In the genomic region with DNA sequence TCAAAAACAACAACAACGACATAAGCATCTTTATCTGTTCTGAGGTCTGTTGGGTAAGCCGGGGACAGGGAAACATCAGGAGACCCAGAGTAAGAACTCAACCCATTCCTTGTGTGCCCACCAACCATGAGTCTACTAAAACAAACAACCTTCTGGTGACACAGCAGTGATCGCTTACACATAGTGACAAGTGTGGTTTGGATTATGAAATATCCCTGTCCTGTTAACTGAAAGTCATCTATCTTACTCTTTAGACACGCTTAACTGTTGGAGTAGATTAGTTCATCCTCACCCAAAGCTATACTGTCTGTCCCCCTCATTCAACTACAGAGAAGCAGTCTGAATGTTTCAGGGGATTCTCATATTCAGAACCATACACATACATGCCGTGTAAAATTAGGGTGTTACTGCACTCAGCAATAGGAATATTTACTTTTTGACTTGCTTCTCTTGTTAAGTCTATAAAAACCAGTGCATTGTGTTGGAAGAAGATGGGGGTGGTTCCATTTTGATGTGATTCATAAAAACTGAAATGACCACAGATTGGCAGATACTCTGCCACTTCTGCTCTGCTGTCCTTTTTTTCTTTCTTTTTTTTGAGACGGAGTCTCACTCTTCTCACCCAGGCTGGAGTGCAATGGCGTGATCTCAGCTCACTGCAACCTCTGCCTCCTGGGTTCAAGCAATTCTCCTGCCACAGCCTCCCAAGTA, we compare ENCODE assay signal across 12 cellular contexts. TPM values are rescaled to one million over a fixed set of nuclear protein-coding genes. Genes with fewer than 3 reads are reported as not detected.
DNase-seq lines count a peak whose midpoint lies in the region; ATAC-seq and TF ChIP-seq lines count a peak whose summit lies in the region.
"Had no signal": no experiment of that assay in that cellular context is flagged by ENCODE, and none has a peak within 500 bp of the region (broad histone marks: within the 10 kb centered on the region; RNA-seq: fewer than 3 reads in every experiment).

No MANE protein-coding gene starts in this region.

- H3K4me1 Mint-ChIP-seq in CD14-positive monocyte, result peaks cover 52% of the 10 kb centered on the region
- peaks cover 16 to 26% of the 10 kb centered on the region in 2 donors for H3K4me1 Mint-ChIP-seq in natural killer cell treated with Interleukin-12 subunit alpha and Interleukin-12 subunit beta and Interleukin-15 and Interleukin-18, amount 100 ng/mL, for 72 hours (ENCODE audit: low read depth in 2 of 2)

- H3K27me3 Mint-ChIP-seq in CD14-positive monocyte (ENCODE audit: low read depth in 3 of 3), result no peaks in the 10 kb centered on the region
- no peaks in the 10 kb centered on the region for H3K27me3 Mint-ChIP-seq in natural killer cell treated with Interleukin-12 subunit alpha and Interleukin-12 subunit beta and Interleukin-15 and Interleukin-18, amount 100 ng/mL, for 72 hours
- H3K27me3 Mint-ChIP-seq: B cell had no signal

- peak overlapping the region; percentile 46 to 62 for H3K4me3 Mint-ChIP-seq in CD14-positive monocyte
- peak overlapping the region; percentile 3 for H3K4me3 Mint-ChIP-seq in natural killer cell treated with Interleukin-12 subunit alpha and Interleukin-12 subunit beta and Interleukin-15 and Interleukin-18, amount 100 ng/mL, for 72 hours
- H3K4me3 Mint-ChIP-seq: B cell had no signal

- peaks cover 0 to 2% (median 0%) of the 10 kb centered on the region in 7 donors for H3K9me3 Mint-ChIP-seq in CD14-positive monocyte
- no peaks in the 10 kb centered on the region for H3K9me3 Mint-ChIP-seq in natural killer cell treated with Interleukin-12 subunit alpha and Interleukin-12 subunit beta and Interleukin-15 and Interleukin-18, amount 100 ng/mL, for 72 hours

- intact Hi-C loops in CD14-positive monocyte (cut with micrococcal nuclease), result no loop called here

- ATAC-seq in natural killer cell treated with Interleukin-12 subunit alpha and Interleukin-12 subunit beta and Interleukin-15 and Interleukin-18, amount 100 ng/mL, for 72 hours, result peak; percentile 79 to 84

- peak overlapping the region; percentile 78 to 92 (median 87) for H3K27ac Mint-ChIP-seq in CD14-positive monocyte
- peak overlapping the region; percentile 57 to 68 for H3K27ac Mint-ChIP-seq in natural killer cell treated with Interleukin-12 subunit alpha and Interleukin-12 subunit beta and Interleukin-15 and Interleukin-18, amount 100 ng/mL, for 72 hours
- H3K27ac Mint-ChIP-seq: B cell had no signal

- TF ChIP-seq POLR2A in NB4 (IDR thresholded peaks at IDR 0.05; ENCODE audit: extremely low read depth, insufficient read length), result no peak

- peaks cover 7 to 18% of the 10 kb centered on the region in 2 donors for H3K36me3 Mint-ChIP-seq in CD14-positive monocyte
- H3K36me3 Mint-ChIP-seq in natural killer cell treated with Interleukin-12 subunit alpha and Interleukin-12 subunit beta and Interleukin-15 and Interleukin-18, amount 100 ng/mL, for 72 hours, result no peaks in the 10 kb centered on the region

- no peak for TF ChIP-seq CTCF in CD14-positive monocyte (IDR thresholded peaks at IDR 0.05)
- no peak for TF ChIP-seq CTCF in NB4 (IDR thresholded peaks at IDR 0.05; ENCODE audit: low read depth, low read length)

- DNase-seq in CD14-positive monocyte (ENCODE audit: low spot score) (no peak), NB4 (ENCODE audit: low read depth) (peak; percentile 79), SIG-M5 treated with dmso at 0.1 percent for 504 hours (lab: John Stamatoyannopoulos, UW; ENCODE audit: unreplicated experiment) (peak; percentile 62), HK-2 (ENCODE audit: unreplicated experiment) (no peak), cortex of kidney (lab: John Stamatoyannopoulos, UW) (no peak)
- no peak for DNase-seq in natural killer cell treated with Interleukin-12 subunit alpha and Interleukin-12 subunit beta and Interleukin-15 and Interleukin-18, amount 100 ng/mL, for 72 hours (ENCODE audit: low spot score)
- no peak for DNase-seq in activated CD4-positive, alpha-beta T cell treated with anti-CD3 and anti-CD28 coated beads for 48 hours
- DNase-seq: GOT3, NCI-H1105 treated with DMSO at 0.1 percent for 48 hours, NCI-H187, NCI-H446 had no signal

- no peak overlapping the region for H3K4me3 ChIP-seq in NB4 (ENCODE audit: low read depth, low read length)

RNA-seq across cellular contexts. Expression of a gene that starts 27.4 kb away (rescaled TPM):
- 1 to 10 TPM; 8.7 to 9.1 TPM for polyA plus RNA-seq in CD14-positive monocyte
- total RNA-seq in natural killer cell treated with Interleukin-12 subunit alpha and Interleukin-12 subunit beta and Interleukin-15 and Interleukin-18, amount 100 ng/mL, for 72 hours, result 10 to 100 TPM; 19.1 to 29.4 TPM

Comparison
In these comparisons a context has a peak if more than half of its experiments do, and no peak if none do; other contexts are left out.
1. DNase-seq: peak in NB4 (single experiment) and SIG-M5 treated with dmso at 0.1 percent for 504 hours (single experiment); none in CD14-positive monocyte (single experiment), natural killer cell treated with Interleukin-12 subunit alpha and Interleukin-12 subunit beta and Interleukin-15 and Interleukin-18, amount 100 ng/mL, for 72 hours (single experiment), HK-2 (single experiment), cortex of kidney (single experiment) and activated CD4-positive, alpha-beta T cell treated with anti-CD3 and anti-CD28 coated beads for 48 hours (single experiment).